8 cellular contexts compared by ENCODE assay signal in the genomic region with DNA sequence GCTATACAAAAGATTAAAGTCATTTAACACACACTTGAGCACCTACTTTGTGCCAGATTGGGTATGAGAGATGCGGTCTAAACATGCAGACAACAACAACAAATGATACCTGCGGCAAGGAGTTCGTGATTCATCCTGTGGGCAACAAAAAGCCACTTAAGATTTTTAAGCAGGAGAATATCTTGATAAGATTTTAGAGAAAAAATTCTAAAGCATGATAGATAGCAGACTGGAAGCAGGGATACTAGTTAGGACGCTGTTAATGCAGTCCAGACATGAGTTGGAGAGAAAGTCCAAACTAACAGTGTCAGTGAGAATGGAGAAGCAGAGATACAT. TPM values are rescaled to one million over a fixed set of nuclear protein-coding genes. Genes with fewer than 3 reads are reported as not detected.
DNase-seq lines count a peak whose midpoint lies in the region; ATAC-seq and TF ChIP-seq lines count a peak whose summit lies in the region.

No MANE protein-coding gene starts in this region.

- peaks cover 16% of the 10 kb centered on the region for H4K20me1 ChIP-seq in GM23338 (replicated peaks; ENCODE audit: insufficient read depth)
- H4K20me1 ChIP-seq in SU-DHL-6 (ENCODE audit: low read depth, low read length): peaks cover 5% of the 10 kb centered on the region

- H3K9me3 ChIP-seq in SU-DHL-6 (ENCODE audit: insufficient read depth, low read length) (no peaks in the 10 kb centered on the region), esophagus muscularis mucosa (no peaks in the 10 kb centered on the region), skeletal muscle satellite cell (replicated peaks; ENCODE audit: low read length) (no peaks in the 10 kb centered on the region)

- peak overlapping the region; percentile 87 for H3K4me3 Mint-ChIP-seq in GM23338

- no peaks in the 10 kb centered on the region; the same call in 2 of the 3 replicates for H3K36me3 Mint-ChIP-seq in GM23338 (ENCODE audit: low read depth)

- H2AFZ ChIP-seq in GM23338 (peak overlapping the region; percentile 92), SU-DHL-6 (ENCODE audit: low read depth, low read length, severe bottlenecking) (peak overlapping the region; percentile 69)

- H3F3A ChIP-seq in GM23338 (replicated peaks; ENCODE audit: low read depth): peaks cover 15% of the 10 kb centered on the region; the same call in 1 of the 2 replicates
- H3F3A ChIP-seq in SU-DHL-6 (ENCODE audit: insufficient read depth): peaks cover 19% of the 10 kb centered on the region

- H3K27me3 Mint-ChIP-seq in GM23338 (ENCODE audit: insufficient read depth, low read depth, poor library complexity): peaks cover 11% of the 10 kb centered on the region

- no peak for TF ChIP-seq POLR2A in esophagus muscularis mucosa (IDR thresholded peaks at IDR 0.05; ENCODE audit: low read depth)

- no peak for TF ChIP-seq EP300 in esophagus muscularis mucosa (IDR thresholded peaks at IDR 0.05)

- TF ChIP-seq CTCF in GM23338 (conservative IDR thresholded peaks at IDR 0.05; ENCODE audit: low read depth in 2 of 2): no peak
- TF ChIP-seq CTCF in SU-DHL-6 (IDR thresholded peaks at IDR 0.05; ENCODE audit: insufficient read depth, low read length, poor library complexity, severe bottlenecking): no peak
- TF ChIP-seq CTCF in esophagus muscularis mucosa (IDR thresholded peaks at IDR 0.05): no peak

- no peaks in the 10 kb centered on the region for H3K9me3 Mint-ChIP-seq in GM23338

- H3K4me1 ChIP-seq in GM23338 (ENCODE audit: insufficient read depth) (peaks cover 23% of the 10 kb centered on the region), esophagus muscularis mucosa (peaks cover 26 to 51% (median 45%) of the 10 kb centered on the region in 4 donors), skeletal muscle satellite cell (ENCODE audit: control insufficient read depth, insufficient read depth, low read length) (peaks cover 17% of the 10 kb centered on the region)

- H3K36me3 ChIP-seq in GM23338 (ENCODE audit: insufficient read depth): no peaks in the 10 kb centered on the region
- no peaks in the 10 kb centered on the region for H3K36me3 ChIP-seq in SU-DHL-6 (ENCODE audit: low read length)
- no peaks in the 10 kb centered on the region for H3K36me3 ChIP-seq in esophagus muscularis mucosa
- H3K36me3 ChIP-seq in skeletal muscle satellite cell (ENCODE audit: insufficient read depth, low read length): no peaks in the 10 kb centered on the region

- H3K4me2 ChIP-seq in GM23338 (peak overlapping the region; percentile 88), SU-DHL-6 (ENCODE audit: low read depth, low read length, poor library complexity, severe bottlenecking) (peak overlapping the region; percentile 74), skeletal muscle satellite cell (ENCODE audit: low read length) (peak overlapping the region; percentile 97)

- H3K27ac Mint-ChIP-seq in GM23338: no peak overlapping the region

- DNase-seq in GM23338 (ENCODE audit: low spot score): no peak
- DNase-seq in esophagus muscularis mucosa (ENCODE audit: extremely low spot score): no peak
- DNase-seq in NCI-H2171 (lab: John Stamatoyannopoulos, UW): no peak
- DNase-seq in AG20443 (ENCODE audit: low spot score): no peak

- H3K9me2 ChIP-seq in GM23338 (ENCODE audit: insufficient read depth): no peaks in the 10 kb centered on the region
- H3K9me2 ChIP-seq in SU-DHL-6 (replicated peaks; ENCODE audit: insufficient read depth, low read length): no peaks in the 10 kb centered on the region

- intact Hi-C loops in esophagus muscularis mucosa (cut with DNase I): loop anchor here (5.0 kb wide), 1 partner anchor 46 kb away; no protein-coding TSS in a partner anchor

- H3K9ac ChIP-seq in SU-DHL-6 (ENCODE audit: low read length) (peak overlapping the region; percentile 84), skeletal muscle satellite cell (ENCODE audit: low read depth, low read length) (peak overlapping the region; percentile 94)

- H3K27me3 ChIP-seq in GM23338 (ENCODE audit: insufficient read depth): no peaks in the 10 kb centered on the region
- H3K27me3 ChIP-seq in SU-DHL-6 (ENCODE audit: low read length): no peaks in the 10 kb centered on the region
- no peaks in the 10 kb centered on the region for H3K27me3 ChIP-seq in esophagus muscularis mucosa
- H3K27me3 ChIP-seq in skeletal muscle satellite cell (ENCODE audit: control insufficient read depth, insufficient read depth, low read length): peaks cover 3% of the 10 kb centered on the region

- H3K79me2 ChIP-seq in GM23338 (replicated peaks; ENCODE audit: insufficient read depth): peaks cover 27% of the 10 kb centered on the region
- H3K79me2 ChIP-seq in SU-DHL-6 (ENCODE audit: insufficient read depth, low read length): peaks cover 28% of the 10 kb centered on the region

- 59% methylated on average over 4 of the region's 4 CpGs for WGBS in esophagus muscularis mucosa

- H3K4me1 Mint-ChIP-seq in GM23338: peaks cover 32% of the 10 kb centered on the region

- no peak for ATAC-seq in GM23338
- no peak for ATAC-seq in HG03095 (IDR thresholded peaks at IDR 0.05; ENCODE audit: unreplicated experiment)
- no peak for ATAC-seq in GM21529 (IDR thresholded peaks at IDR 0.05; ENCODE audit: unreplicated experiment)

- peak overlapping the region; percentile 100 for H3K27ac ChIP-seq in GM23338 (ENCODE audit: low read depth)
- no peak overlapping the region for H3K27ac ChIP-seq in SU-DHL-6 (ENCODE audit: low read depth, low read length)
- peak overlapping the region; percentile 99 to 100 (median 100) for H3K27ac ChIP-seq in esophagus muscularis mucosa (replicated peaks in 1 of 4)

- H3K4me3 ChIP-seq in GM23338: peak overlapping the region; percentile 58
- no peak overlapping the region for H3K4me3 ChIP-seq in SU-DHL-6 (ENCODE audit: insufficient read depth, low read length, poor library complexity, severe bottlenecking)
- H3K4me3 ChIP-seq in esophagus muscularis mucosa: peak overlapping the region in 2 of 4 donors; percentile 97 to 99
- H3K4me3 ChIP-seq in skeletal muscle satellite cell (ENCODE audit: low read length): no peak overlapping the region

TF ChIP-seq in GM23338, 12 proteins besides CTCF, POLR2A, EP300 and RAD21 (continues in another document):
- TF ChIP-seq JUNB (IDR thresholded peaks at IDR 0.05; ENCODE audit: unreplicated experiment): no peak
- no peak for TF ChIP-seq CREB1 (CRISPR knock-in tag; IDR thresholded peaks at IDR 0.05; ENCODE audit: low read depth)
- TF ChIP-seq, protein P1, sequence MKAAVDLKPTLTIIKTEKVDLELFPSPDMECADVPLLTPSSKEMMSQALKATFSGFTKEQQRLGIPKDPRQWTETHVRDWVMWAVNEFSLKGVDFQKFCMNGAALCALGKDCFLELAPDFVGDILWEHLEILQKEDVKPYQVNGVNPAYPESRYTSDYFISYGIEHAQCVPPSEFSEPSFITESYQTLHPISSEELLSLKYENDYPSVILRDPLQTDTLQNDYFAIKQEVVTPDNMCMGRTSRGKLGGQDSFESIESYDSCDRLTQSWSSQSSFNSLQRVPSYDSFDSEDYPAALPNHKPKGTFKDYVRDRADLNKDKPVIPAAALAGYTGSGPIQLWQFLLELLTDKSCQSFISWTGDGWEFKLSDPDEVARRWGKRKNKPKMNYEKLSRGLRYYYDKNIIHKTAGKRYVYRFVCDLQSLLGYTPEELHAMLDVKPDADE (IDR thresholded peaks at IDR 0.05): no peak
- TF ChIP-seq ZNF331 (CRISPR knock-in tag; IDR thresholded peaks at IDR 0.05; ENCODE audit: low read depth): no peak
- TF ChIP-seq EZH2 (IDR thresholded peaks at IDR 0.05; ENCODE audit: low read depth, unreplicated experiment): no peak
- TF ChIP-seq, protein P2, sequence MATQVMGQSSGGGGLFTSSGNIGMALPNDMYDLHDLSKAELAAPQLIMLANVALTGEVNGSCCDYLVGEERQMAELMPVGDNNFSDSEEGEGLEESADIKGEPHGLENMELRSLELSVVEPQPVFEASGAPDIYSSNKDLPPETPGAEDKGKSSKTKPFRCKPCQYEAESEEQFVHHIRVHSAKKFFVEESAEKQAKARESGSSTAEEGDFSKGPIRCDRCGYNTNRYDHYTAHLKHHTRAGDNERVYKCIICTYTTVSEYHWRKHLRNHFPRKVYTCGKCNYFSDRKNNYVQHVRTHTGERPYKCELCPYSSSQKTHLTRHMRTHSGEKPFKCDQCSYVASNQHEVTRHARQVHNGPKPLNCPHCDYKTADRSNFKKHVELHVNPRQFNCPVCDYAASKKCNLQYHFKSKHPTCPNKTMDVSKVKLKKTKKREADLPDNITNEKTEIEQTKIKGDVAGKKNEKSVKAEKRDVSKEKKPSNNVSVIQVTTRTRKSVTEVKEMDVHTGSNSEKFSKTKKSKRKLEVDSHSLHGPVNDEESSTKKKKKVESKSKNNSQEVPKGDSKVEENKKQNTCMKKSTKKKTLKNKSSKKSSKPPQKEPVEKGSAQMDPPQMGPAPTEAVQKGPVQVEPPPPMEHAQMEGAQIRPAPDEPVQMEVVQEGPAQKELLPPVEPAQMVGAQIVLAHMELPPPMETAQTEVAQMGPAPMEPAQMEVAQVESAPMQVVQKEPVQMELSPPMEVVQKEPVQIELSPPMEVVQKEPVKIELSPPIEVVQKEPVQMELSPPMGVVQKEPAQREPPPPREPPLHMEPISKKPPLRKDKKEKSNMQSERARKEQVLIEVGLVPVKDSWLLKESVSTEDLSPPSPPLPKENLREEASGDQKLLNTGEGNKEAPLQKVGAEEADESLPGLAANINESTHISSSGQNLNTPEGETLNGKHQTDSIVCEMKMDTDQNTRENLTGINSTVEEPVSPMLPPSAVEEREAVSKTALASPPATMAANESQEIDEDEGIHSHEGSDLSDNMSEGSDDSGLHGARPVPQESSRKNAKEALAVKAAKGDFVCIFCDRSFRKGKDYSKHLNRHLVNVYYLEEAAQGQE (IDR thresholded peaks at IDR 0.05; ENCODE audit: unreplicated experiment): no peak

RNA-seq across cellular contexts. Expression of a gene that starts 1.6 kb away (rescaled TPM):
- 33.9 and 34.9 TPM in 2 replicates for total RNA-seq in GM23338 (2014; rRNA removed; shearing (Covaris generic))
- 11.1 and 11.6 TPM in 2 replicates for polyA plus RNA-seq in GM23338 (2016; fragmentation: Nextera tagmentation; extraction: Ambion mirVana)
- 10 to 100 TPM; 28.3 to 51.2 (median 38.7) TPM for total RNA-seq in esophagus muscularis mucosa
- total RNA-seq in skeletal muscle satellite cell (2012; rRNA removed): 14.2 and 24.9 TPM in 2 replicates
